Comparison of ENCODE assay signal across 18 cellular contexts in genomic region chr9:82492274-82492673, GRCh38.
"Had no signal": no experiment of that assay in that cellular context is flagged by ENCODE, and none has a peak within 500 bp of the region (broad histone marks: within the 10 kb centered on the region; RNA-seq: fewer than 3 reads in every experiment).

No MANE protein-coding gene starts in this region.

- H3K27ac Mint-ChIP-seq: activated B cell treated with CpG ODN at 0.5 μM for 24 hours; activated CD4-positive, alpha-beta T cell treated with anti-CD3 and anti-CD28 coated beads, Interleukin-2, amount 10 ng/mL, durations not matched to agents 7 days and 5 days; activated naive CD4-positive, alpha-beta T cell treated with anti-CD3 and anti-CD28 coated beads, Interleukin-2, amount 10 ng/mL, durations not matched to agents 7 days and 5 days; activated T-helper 17 cell treated with anti-CD3 and anti-CD28 coated beads, Interleukin-2, amount 50 U/mL, for 72 hours; dendritic cell treated with granulocyte-macrophage colony-stimulating factor and Interleukin-4, amounts not matched to agents 40 ng/mL and 50 ng/mL, for 4 days; endodermal cell; memory B cell; nephron; T-helper 1 cell treated with Interleukin-12 subunit alpha and Interleukin-12 subunit beta and Interleukin-4 antibody, amounts not matched to agents 30 μg/mL and 1 μg/mL, for 36 hours had no signal

- H3K36me3 Mint-ChIP-seq: activated naive CD4-positive, alpha-beta T cell treated with anti-CD3 and anti-CD28 coated beads, Interleukin-2, amount 10 ng/mL, durations not matched to agents 7 days and 5 days; memory B cell had no signal

- H3K36me3 ChIP-seq: heart right ventricle, left lung, stomach, thoracic aorta had no signal

- H3K9me3 Mint-ChIP-seq: activated B cell treated with CpG ODN at 0.5 μM for 24 hours; activated CD4-positive, alpha-beta T cell treated with anti-CD3 and anti-CD28 coated beads, Interleukin-2, amount 10 ng/mL, durations not matched to agents 7 days and 5 days; activated naive CD4-positive, alpha-beta T cell treated with anti-CD3 and anti-CD28 coated beads, Interleukin-2, amount 10 ng/mL, durations not matched to agents 7 days and 5 days; dendritic cell treated with granulocyte-macrophage colony-stimulating factor and Interleukin-4, amounts not matched to agents 40 ng/mL and 50 ng/mL, for 4 days; endodermal cell; memory B cell had no signal

- DNase-seq: activated B cell treated with CpG ODN at 0.5 μM for 24 hours; activated CD4-positive, alpha-beta T cell treated with anti-CD3 and anti-CD28 coated beads, Interleukin-2, amount 10 ng/mL, durations not matched to agents 7 days and 5 days; activated CD8-positive, alpha-beta memory T cell treated with anti-CD3 and anti-CD28 coated beads for 24 hours; activated naive CD4-positive, alpha-beta T cell treated with anti-CD3 and anti-CD28 coated beads, Interleukin-2, amount 10 ng/mL, durations not matched to agents 7 days and 5 days; central memory CD4-positive, alpha-beta T cell; endodermal cell; heart right ventricle; islet precursor cell; left lung; psoas muscle; stimulated activated CD4-positive, alpha-beta T cell treated with anti-CD3 and anti-CD28 coated beads, Interleukin-4, amount 100 ng/mL, for 24 hours; stomach had no signal

- H3K4me1 Mint-ChIP-seq: activated B cell treated with CpG ODN at 0.5 μM for 24 hours; activated CD4-positive, alpha-beta T cell treated with anti-CD3 and anti-CD28 coated beads, Interleukin-2, amount 10 ng/mL, durations not matched to agents 7 days and 5 days; activated naive CD4-positive, alpha-beta T cell treated with anti-CD3 and anti-CD28 coated beads, Interleukin-2, amount 10 ng/mL, durations not matched to agents 7 days and 5 days; activated T-helper 17 cell treated with anti-CD3 and anti-CD28 coated beads, Interleukin-2, amount 50 U/mL, for 72 hours had no signal

- H3K9me3 ChIP-seq: heart right ventricle, left lung, psoas muscle, stomach, thoracic aorta had no signal

- H3K4me3 Mint-ChIP-seq: activated B cell treated with CpG ODN at 0.5 μM for 24 hours; activated CD4-positive, alpha-beta T cell treated with anti-CD3 and anti-CD28 coated beads, Interleukin-2, amount 10 ng/mL, durations not matched to agents 7 days and 5 days; activated naive CD4-positive, alpha-beta T cell treated with anti-CD3 and anti-CD28 coated beads, Interleukin-2, amount 10 ng/mL, durations not matched to agents 7 days and 5 days; activated T-helper 17 cell treated with anti-CD3 and anti-CD28 coated beads, Interleukin-2, amount 50 U/mL, for 72 hours; dendritic cell treated with granulocyte-macrophage colony-stimulating factor and Interleukin-4, amounts not matched to agents 40 ng/mL and 50 ng/mL, for 4 days; endodermal cell; memory B cell; nephron; T-helper 1 cell treated with Interleukin-12 subunit alpha and Interleukin-12 subunit beta and Interleukin-4 antibody, amounts not matched to agents 30 μg/mL and 1 μg/mL, for 36 hours had no signal

- H3K4me1 ChIP-seq: left lung had no signal

- H3K27ac ChIP-seq: heart right ventricle, left lung, psoas muscle, stomach, thoracic aorta had no signal

- ATAC-seq: activated T-helper 17 cell treated with anti-CD3 and anti-CD28 coated beads, Interleukin-2, amount 50 U/mL, for 72 hours; heart right ventricle; left lung; psoas muscle had no signal

- H3K27me3 ChIP-seq: heart right ventricle, left lung, stomach had no signal

- H3K4me3 ChIP-seq: heart right ventricle, left lung, psoas muscle, stomach, thoracic aorta had no signal

- H3K27me3 Mint-ChIP-seq: activated B cell treated with CpG ODN at 0.5 μM for 24 hours; activated CD4-positive, alpha-beta T cell treated with anti-CD3 and anti-CD28 coated beads, Interleukin-2, amount 10 ng/mL, durations not matched to agents 7 days and 5 days; activated naive CD4-positive, alpha-beta T cell treated with anti-CD3 and anti-CD28 coated beads, Interleukin-2, amount 10 ng/mL, durations not matched to agents 7 days and 5 days; activated T-helper 17 cell treated with anti-CD3 and anti-CD28 coated beads, Interleukin-2, amount 50 U/mL, for 72 hours; memory B cell had no signal
